ENCODE assay signal across 12 cellular contexts in genomic region chr5:145855842-145856267, GRCh38. TPM values are rescaled to one million over a fixed set of nuclear protein-coding genes. Genes with fewer than 3 reads are reported as not detected.
DNase-seq lines count a peak whose midpoint lies in the region; ATAC-seq and TF ChIP-seq lines count a peak whose summit lies in the region.
"Had no signal": no experiment of that assay in that cellular context is flagged by ENCODE, and none has a peak within 500 bp of the region (broad histone marks: within the 10 kb centered on the region; RNA-seq: fewer than 3 reads in every experiment).

No MANE protein-coding gene starts in this region.

- H3K4me3 Mint-ChIP-seq in GM23338 (peak overlapping the region; percentile 75), activated B cell treated with CpG ODN at 0.5 μM for 24 hours (peak overlapping the region; percentile 65)
- H3K4me3 Mint-ChIP-seq: activated T-helper 1 cell treated with anti-CD3 and anti-CD28 coated beads, Interleukin-12 subunit alpha, Interleukin-12 subunit beta, Interleukin-2, Interleukin-4 antibody, amounts not matched to agents 30 ng/mL and 10 ng/mL and 1 ng/mL, durations not matched to agents 14 hours and 24 hours and 36 hours; stimulated activated effector memory CD8-positive, alpha-beta T cell treated with anti-CD3 and anti-CD28 coated beads, Interleukin-12 subunit alpha, Interleukin-12 subunit beta, amount 100 ng/mL, for 72 hours had no signal

- CTCF ChIA-PET in activated B cell treated with CpG ODN at 0.5 μM for 24 hours (lab: Charles Lee) = interaction anchor here (1.2 kb wide), 1 partner anchor 30 kb away, joined by 3 read pairs; no protein-coding TSS in a partner anchor

- no peaks in the 10 kb centered on the region for H3K36me3 Mint-ChIP-seq in GM23338 (ENCODE audit: low read depth)
- H3K36me3 Mint-ChIP-seq in activated B cell treated with CpG ODN at 0.5 μM for 24 hours (ENCODE audit: low read depth) = no peaks in the 10 kb centered on the region
- H3K36me3 Mint-ChIP-seq: stimulated activated effector memory CD8-positive, alpha-beta T cell treated with anti-CD3 and anti-CD28 coated beads, Interleukin-12 subunit alpha, Interleukin-12 subunit beta, amount 100 ng/mL, for 72 hours; T-cell had no signal

- no peaks in the 10 kb centered on the region for H3K9me2 ChIP-seq in GM23338 (ENCODE audit: insufficient read depth)

- H3K9me3 ChIP-seq in right cardiac atrium (ENCODE audit: control insufficient read depth, low read length) = no peaks in the 10 kb centered on the region

- H3F3A ChIP-seq in GM23338 (replicated peaks; ENCODE audit: low read depth) = no peaks in the 10 kb centered on the region

- 0 out of 2 replicates have a peak, but pooled peaks cover 6% of the 10 kb centered on the region for H3K4me1 ChIP-seq in GM23338 (ENCODE audit: insufficient read depth)
- peaks cover 2% of the 10 kb centered on the region for H3K4me1 ChIP-seq in right cardiac atrium (ENCODE audit: control insufficient read depth, insufficient read depth, low read length)
- H3K4me1 ChIP-seq in rectal smooth muscle tissue (ENCODE audit: control insufficient read depth, insufficient read depth, low read length) = no peaks in the 10 kb centered on the region

- H3K27me3 ChIP-seq in GM23338 (ENCODE audit: insufficient read depth) (no peaks in the 10 kb centered on the region), right cardiac atrium (ENCODE audit: control insufficient read depth, insufficient read depth) (no peaks in the 10 kb centered on the region), rectal smooth muscle tissue (ENCODE audit: control insufficient read depth, insufficient read depth, low read length) (no peaks in the 10 kb centered on the region)

- WGBS in right cardiac atrium = 62% methylated on average over 4 of the region's 4 CpGs

- no peaks in the 10 kb centered on the region for H3K36me3 ChIP-seq in GM23338 (ENCODE audit: insufficient read depth)
- H3K36me3 ChIP-seq in rectal smooth muscle tissue (ENCODE audit: control insufficient read depth, insufficient read depth, low read length) = no peaks in the 10 kb centered on the region

- no peak overlapping the region for H3K9ac ChIP-seq in rectal smooth muscle tissue (ENCODE audit: low read length)

- H3K4me1 Mint-ChIP-seq in GM23338 (peaks cover 15% of the 10 kb centered on the region; the same call in 2 of the 3 replicates), activated B cell treated with CpG ODN at 0.5 μM for 24 hours (peaks cover 4% of the 10 kb centered on the region)
- H3K4me1 Mint-ChIP-seq: stimulated activated effector memory CD8-positive, alpha-beta T cell treated with anti-CD3 and anti-CD28 coated beads, Interleukin-12 subunit alpha, Interleukin-12 subunit beta, amount 100 ng/mL, for 72 hours had no signal

- peak overlapping the region; percentile 88 for H2AFZ ChIP-seq in GM23338

- POLR2A ChIA-PET in activated B cell treated with CpG ODN at 0.5 μM for 24 hours (lab: Charles Lee) = no interaction called here

- no peaks in the 10 kb centered on the region for H3K79me2 ChIP-seq in GM23338 (replicated peaks; ENCODE audit: insufficient read depth)

- H3K27ac ChIP-seq in GM23338 (ENCODE audit: low read depth) (peak overlapping the region; percentile 69; the same call in 1 of the 2 replicates), right cardiac atrium (ENCODE audit: low read length) (no peak overlapping the region), rectal smooth muscle tissue (ENCODE audit: low read depth, low read length) (peak overlapping the region; percentile 57)

- H4K20me1 ChIP-seq in GM23338 (replicated peaks; ENCODE audit: insufficient read depth) = no peaks in the 10 kb centered on the region

- intact Hi-C loops in activated B cell treated with CpG ODN at 0.5 μM for 24 hours (cut with micrococcal nuclease) = no loop called here
- intact Hi-C loops in right cardiac atrium (cut with DNase I) = no loop called here

- H3K4me3 ChIP-seq in GM23338 (peak overlapping the region; percentile 41), right cardiac atrium (ENCODE audit: low read length) (peak overlapping the region; percentile 36), rectal smooth muscle tissue (ENCODE audit: low read length) (peak overlapping the region; percentile 61)

- H3K27ac Mint-ChIP-seq in GM23338 = peak overlapping the region; percentile 84
- H3K27ac Mint-ChIP-seq in activated B cell treated with CpG ODN at 0.5 μM for 24 hours = no peak overlapping the region
- H3K27ac Mint-ChIP-seq: activated T-helper 1 cell treated with anti-CD3 and anti-CD28 coated beads, Interleukin-12 subunit alpha, Interleukin-12 subunit beta, Interleukin-2, Interleukin-4 antibody, amounts not matched to agents 30 ng/mL and 10 ng/mL and 1 ng/mL, durations not matched to agents 14 hours and 24 hours and 36 hours; stimulated activated effector memory CD8-positive, alpha-beta T cell treated with anti-CD3 and anti-CD28 coated beads, Interleukin-12 subunit alpha, Interleukin-12 subunit beta, amount 100 ng/mL, for 72 hours; T-cell had no signal

- peaks cover 1% of the 10 kb centered on the region for H3K27me3 Mint-ChIP-seq in GM23338 (ENCODE audit: insufficient read depth, low read depth, poor library complexity)
- peaks cover 9% of the 10 kb centered on the region for H3K27me3 Mint-ChIP-seq in activated B cell treated with CpG ODN at 0.5 μM for 24 hours

- no peak for TF ChIP-seq CTCF in GM23338 (conservative IDR thresholded peaks at IDR 0.05; ENCODE audit: low read depth in 2 of 2)
- no peak for TF ChIP-seq CTCF in activated B cell treated with CpG ODN at 0.5 μM for 24 hours (IDR thresholded peaks at IDR 0.05)

- DNase-seq in GM23338 (ENCODE audit: low spot score) (no peak), activated B cell treated with CpG ODN at 0.5 μM for 24 hours (no peak), right cardiac atrium (no peak), NCI-H1930 (lab: John Stamatoyannopoulos, UW) (no peak), COLO829 (ENCODE audit: low spot score) (no peak)
- no peak for DNase-seq in activated CD4-positive, alpha-beta T cell treated with anti-CD3 and anti-CD28 coated beads, Interleukin-2, amount 50 U/mL, for 4 hours
- DNase-seq: DMS79 had no signal

- H3K9me3 Mint-ChIP-seq in GM23338 (no peaks in the 10 kb centered on the region), activated B cell treated with CpG ODN at 0.5 μM for 24 hours (no peaks in the 10 kb centered on the region)
- H3K9me3 Mint-ChIP-seq: activated T-helper 1 cell treated with anti-CD3 and anti-CD28 coated beads, Interleukin-12 subunit alpha, Interleukin-12 subunit beta, Interleukin-2, Interleukin-4 antibody, amounts not matched to agents 30 ng/mL and 10 ng/mL and 1 ng/mL, durations not matched to agents 14 hours and 24 hours and 36 hours; stimulated activated effector memory CD8-positive, alpha-beta T cell treated with anti-CD3 and anti-CD28 coated beads, Interleukin-12 subunit alpha, Interleukin-12 subunit beta, amount 100 ng/mL, for 72 hours; T-cell had no signal

- no peak; the same call in 2 of the 3 replicates for ATAC-seq in GM23338
- ATAC-seq in activated B cell treated with CpG ODN at 0.5 μM for 24 hours (ENCODE audit: low read depth) = no peak
- peak in 1 of 2 donors; percentile 19 for ATAC-seq in right cardiac atrium
- ATAC-seq in HG03460 (IDR thresholded peaks at IDR 0.05; ENCODE audit: unreplicated experiment) = no peak

- H3K4me2 ChIP-seq in GM23338 = peak overlapping the region; percentile 71

TF ChIP-seq in GM23338, 12 proteins besides CTCF, POLR2A, EP300 and RAD21 (continues in another document):
- no peak for TF ChIP-seq STAT1 (IDR thresholded peaks at IDR 0.05; ENCODE audit: unreplicated experiment)
- no peak for TF ChIP-seq EZH2 (IDR thresholded peaks at IDR 0.05; ENCODE audit: low read depth, unreplicated experiment)
- no peak for TF ChIP-seq JUNB (IDR thresholded peaks at IDR 0.05; ENCODE audit: unreplicated experiment)
- TF ChIP-seq NANOG (IDR thresholded peaks at IDR 0.05; ENCODE audit: borderline replicate concordance) = no peak
- no peak for TF ChIP-seq REST (IDR thresholded peaks at IDR 0.05; ENCODE audit: unreplicated experiment)
- no peak for TF ChIP-seq POLR2AphosphoS5 (IDR thresholded peaks at IDR 0.05; ENCODE audit: low read depth)
- no peak for TF ChIP-seq ZNF331 (CRISPR knock-in tag; IDR thresholded peaks at IDR 0.05; ENCODE audit: low read depth)
- no peak for TF ChIP-seq EZH2phosphoT487 (IDR thresholded peaks at IDR 0.05; ENCODE audit: unreplicated experiment)

RNA-seq across cellular contexts. Expression of gene GRXCR2, which starts 17.0 kb away (rescaled TPM):
- not detected in 2 replicates for total RNA-seq in GM23338 (2014; rRNA removed; shearing (Covaris generic))
- polyA plus RNA-seq in GM23338 (2016; fragmentation: Nextera tagmentation; extraction: Ambion mirVana) = not detected in 2 replicates
- not detected in 2 replicates for total RNA-seq in activated B cell treated with CpG ODN at 0.5 μM for 24 hours
- 10 to 100 TPM in 1 of 4 donors, 1 to 10 TPM in 3; 2.3 to 16.0 (median 5.4) TPM for total RNA-seq in right cardiac atrium
- polyA plus RNA-seq in right cardiac atrium = 1.1 TPM
- total RNA-seq: activated T-helper 1 cell treated with anti-CD3 and anti-CD28 coated beads, Interleukin-12 subunit alpha, Interleukin-12 subunit beta, Interleukin-2, Interleukin-4 antibody, amounts not matched to agents 30 ng/mL and 10 ng/mL and 1 ng/mL, durations not matched to agents 14 hours and 24 hours and 36 hours; T-cell had no signal

RNA-seq across cellular contexts. Expression of gene PRELID2, which starts 20.7 kb away (rescaled TPM):
- 9.8 and 13.1 TPM in 2 replicates for total RNA-seq in GM23338 (2014; rRNA removed; shearing (Covaris generic))
- polyA plus RNA-seq in GM23338 (2016; fragmentation: Nextera tagmentation; extraction: Ambion mirVana) = 7.3 and 9.3 TPM in 2 replicates
- total RNA-seq in activated B cell treated with CpG ODN at 0.5 μM for 24 hours = 2.6 and 3.3 TPM in 2 replicates
- 10 to 100 TPM; 39.1 to 85.4 (median 44.8) TPM for total RNA-seq in right cardiac atrium
- polyA plus RNA-seq in right cardiac atrium = 4.3 TPM
